ENCODE assay signal across 8 cellular contexts in the genomic region with DNA sequence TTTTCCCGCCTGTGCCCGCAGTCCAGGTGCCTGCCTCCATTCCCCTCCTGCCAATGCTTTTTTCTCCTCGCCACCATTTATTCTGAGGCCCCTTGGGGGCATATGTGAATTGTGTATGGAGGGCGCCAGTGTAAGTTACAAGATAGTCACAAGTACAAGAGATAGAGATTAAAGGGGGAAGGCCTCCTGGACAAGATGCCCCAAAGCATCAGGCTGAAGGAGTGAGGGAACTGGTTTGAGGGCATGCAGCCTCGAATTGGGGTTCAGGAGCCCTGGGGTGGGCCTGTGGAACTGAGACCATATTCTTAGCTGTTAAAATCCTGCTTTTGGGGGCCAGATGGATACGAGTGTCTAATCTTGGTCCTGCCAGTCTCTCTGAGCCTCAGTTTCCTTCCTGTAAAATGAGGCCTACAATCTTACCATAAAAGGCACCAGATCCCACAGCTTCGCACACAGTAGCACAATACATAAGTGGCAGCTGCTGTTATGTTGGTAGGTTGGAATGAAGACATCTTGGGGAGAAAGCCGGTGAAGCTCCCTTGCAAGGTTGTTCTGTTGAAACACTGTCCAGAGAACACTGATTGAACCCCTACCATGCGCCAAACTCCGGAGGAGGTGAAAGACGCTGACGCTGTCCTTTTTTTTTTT. TPM values are rescaled to one million over a fixed set of nuclear protein-coding genes. Genes with fewer than 3 reads are reported as not detected.
A peak's percentile ranks its signal among the peaks of the same experiment; 100 is the strongest.
DNase-seq lines count a peak whose midpoint lies in the region; ATAC-seq and TF ChIP-seq lines count a peak whose summit lies in the region.

No MANE protein-coding gene starts in this region.

- peak overlapping the region; percentile 65 for H3K27ac Mint-ChIP-seq in activated CD4-positive, alpha-beta memory T cell treated with anti-CD3 and anti-CD28 coated beads for 36 hours

- H3K27me3 Mint-ChIP-seq in activated CD4-positive, alpha-beta memory T cell treated with anti-CD3 and anti-CD28 coated beads for 36 hours = no peaks in the 10 kb centered on the region

- H3K27ac ChIP-seq in mesenchymal stem cell (ENCODE audit: low read length, poor library complexity, severe bottlenecking) (no peak overlapping the region), upper lobe of left lung (peak overlapping the region in 3 of 4 donors; percentile 87 to 92 (median 89))

- CTCF ChIA-PET in activated CD4-positive, alpha-beta memory T cell treated with anti-CD3 and anti-CD28 coated beads for 36 hours (lab: Charles Lee) = interaction anchor here (0.6 to 9.0 kb wide), 23 partner anchors 9 to 1357 kb away, joined by 3 to 109 read pairs (median 4); a partner anchor contains a TSS

- no peak overlapping the region for H3K14ac ChIP-seq in mesenchymal stem cell (ENCODE audit: low read length in 2 of 2)

- H3K27me3 ChIP-seq in mesenchymal stem cell (ENCODE audit: control insufficient read depth in 1 of 2, insufficient read depth in 1 of 2, low read length in 2 of 2) (peaks cover 0 to 10% of the 10 kb centered on the region in 2 experiments), upper lobe of left lung (no peaks in the 10 kb centered on the region)

- peak in 1 of 6 experiments; percentile 13 for TF ChIP-seq CTCF in upper lobe of left lung (IDR thresholded peaks at IDR 0.05)

- H3K79me1 ChIP-seq in mesenchymal stem cell (replicated peaks; ENCODE audit: low read length, poor library complexity, severe bottlenecking) = peaks cover 8% of the 10 kb centered on the region

- peak overlapping the region; percentile 23 for H2AFZ ChIP-seq in mesenchymal stem cell (ENCODE audit: low read depth, low read length)

- H2BK5ac ChIP-seq in mesenchymal stem cell (ENCODE audit: low read depth, low read length, poor library complexity, severe bottlenecking) = no peak overlapping the region

- H4K8ac ChIP-seq in mesenchymal stem cell (ENCODE audit: low read length) = no peak overlapping the region

- no peak overlapping the region for H3K4ac ChIP-seq in mesenchymal stem cell (ENCODE audit: low read depth in 1 of 2, low read length in 2 of 2)

- H3K18ac ChIP-seq in mesenchymal stem cell (ENCODE audit: low read depth in 1 of 2, low read length in 2 of 2) = peak overlapping the region in 1 of 2 experiments; percentile 15

- H3K4me3 Mint-ChIP-seq in activated CD4-positive, alpha-beta memory T cell treated with anti-CD3 and anti-CD28 coated beads for 36 hours = peak overlapping the region; percentile 44

- DNase-seq in cardiac septum (ENCODE audit: low spot score) (peak; percentile 66), Right ventricle myocardium inferior (ENCODE audit: missing footprints) (no peak), mesenchymal stem cell (no peak), upper lobe of left lung (no peak), NCI-H526 treated with DMSO at 0.1 percent for 48 hours (lab: John Stamatoyannopoulos, UW) (no peak)
- DNase-seq in activated CD4-positive, alpha-beta memory T cell treated with anti-CD3 and anti-CD28 coated beads for 36 hours = no peak
- no peak for DNase-seq in activated CD4-positive, CD25-positive, alpha-beta regulatory T cell (lab: John Stamatoyannopoulos, UW)
- no peak for DNase-seq in activated CD4-positive, CD25-positive, alpha-beta regulatory T cell treated with anti-CD3 and anti-CD28 coated beads, Interleukin-2, amount 50 U/mL, for 72 hours

- H3K4me2 ChIP-seq in mesenchymal stem cell (ENCODE audit: low read length, poor library complexity, severe bottlenecking) = no peak overlapping the region

- peaks cover 20% of the 10 kb centered on the region for H3K36me3 Mint-ChIP-seq in activated CD4-positive, alpha-beta memory T cell treated with anti-CD3 and anti-CD28 coated beads for 36 hours

- H2AK5ac ChIP-seq in mesenchymal stem cell (ENCODE audit: low read length, severe bottlenecking) = no peak overlapping the region

- H3K36me3 ChIP-seq in mesenchymal stem cell (ENCODE audit: control insufficient read depth in 1 of 2, insufficient read depth in 2 of 2, low read depth in 1 of 2, low read length in 2 of 2) = peaks cover 22 to 24% of the 10 kb centered on the region in 2 experiments
- H3K36me3 ChIP-seq in upper lobe of left lung = peaks cover 0 to 12% (median 11%) of the 10 kb centered on the region in 4 donors

- peak overlapping the region; percentile 51 for H3K9ac ChIP-seq in mesenchymal stem cell (ENCODE audit: low read length)

- H4K91ac ChIP-seq in mesenchymal stem cell (ENCODE audit: low read length) = no peak overlapping the region

- 66% methylated on average over 9 of the region's 12 CpGs for WGBS in mesenchymal stem cell
- 51% methylated on average over 12 of the region's 12 CpGs for WGBS in upper lobe of left lung, 2 donors

- ATAC-seq in Right ventricle myocardium inferior (no peak), upper lobe of left lung (ENCODE audit: low FRiP score in 2 of 2) (no peak)

- H3K4me1 Mint-ChIP-seq in activated CD4-positive, alpha-beta memory T cell treated with anti-CD3 and anti-CD28 coated beads for 36 hours (ENCODE audit: low read depth) = peaks cover 18% of the 10 kb centered on the region

- peak overlapping the region in 1 of 2 experiments; percentile 57 for H2BK12ac ChIP-seq in mesenchymal stem cell (ENCODE audit: low read length in 2 of 2)

- POLR2A ChIA-PET in activated CD4-positive, alpha-beta memory T cell treated with anti-CD3 and anti-CD28 coated beads for 36 hours (lab: Charles Lee) = interaction anchor here (0.6 to 1.4 kb wide), 3 partner anchors 48 to 1086 kb away, joined by 4 to 5 read pairs (median 5); a partner anchor contains a TSS

- H3K4me1 ChIP-seq in mesenchymal stem cell (ENCODE audit: control insufficient read depth, insufficient read depth, low read depth, low read length) (peaks cover 14% of the 10 kb centered on the region), upper lobe of left lung (peaks cover 16 to 20% (median 20%) of the 10 kb centered on the region in 4 donors)

- H2BK15ac ChIP-seq in mesenchymal stem cell (ENCODE audit: low read depth, poor library complexity, severe bottlenecking) = no peak overlapping the region

- no peaks in the 10 kb centered on the region for H3K9me3 Mint-ChIP-seq in activated CD4-positive, alpha-beta memory T cell treated with anti-CD3 and anti-CD28 coated beads for 36 hours

- intact Hi-C loops in cardiac septum (cut with DNase I) = loop anchor here (5.0 to 10.0 kb wide), 2 partner anchors 412 to 969 kb away; a partner anchor contains a TSS
- intact Hi-C loops in Right ventricle myocardium inferior (cut with DNase I) = loop anchor here (5.0 to 10.0 kb wide), 5 partner anchors 202 to 1082 kb away; a partner anchor contains a TSS
- intact Hi-C loops in activated CD4-positive, alpha-beta memory T cell treated with anti-CD3 and anti-CD28 coated beads for 36 hours (cut with micrococcal nuclease) = loop anchor here (1.0 to 10.0 kb wide), 4 partner anchors 48 to 1062 kb away; no protein-coding TSS in a partner anchor

- H3K4me3 ChIP-seq in mesenchymal stem cell (ENCODE audit: insufficient read depth in 1 of 2, low read depth in 1 of 2, low read length in 2 of 2) (no peak overlapping the region), upper lobe of left lung (peak overlapping the region in 3 of 4 donors; percentile 67 to 89 (median 80))

- no peak for TF ChIP-seq POLR2A in upper lobe of left lung (IDR thresholded peaks at IDR 0.05)

- no peak overlapping the region for H2BK120ac ChIP-seq in mesenchymal stem cell (ENCODE audit: low read depth, low read length)

- H3K23ac ChIP-seq in mesenchymal stem cell (ENCODE audit: low read length in 2 of 2) = no peak overlapping the region

- H3K9me3 ChIP-seq in mesenchymal stem cell (ENCODE audit: control insufficient read depth, low read length) (no peaks in the 10 kb centered on the region), upper lobe of left lung (no peaks in the 10 kb centered on the region)

- TF ChIP-seq EP300 in upper lobe of left lung (IDR thresholded peaks at IDR 0.05) = no peak

RNA-seq across cellular contexts. Expression of a gene that starts 0.5 kb away (rescaled TPM):
- total RNA-seq in cardiac septum (29.2 TPM), Right ventricle myocardium inferior (32.3 TPM), upper lobe of left lung (10 to 100 TPM; 28.0 to 56.6 (median 35.6) TPM)
- 10 to 100 TPM; 40.0 to 41.3 TPM for total RNA-seq in activated CD4-positive, alpha-beta memory T cell treated with anti-CD3 and anti-CD28 coated beads for 36 hours
- 11.1 TPM for polyA plus RNA-seq in mesenchymal stem cell (2013, experiment 1 of 2)
- 8.8 TPM for polyA plus RNA-seq in mesenchymal stem cell (2013, experiment 2 of 2)

RNA-seq across cellular contexts. Expression of a gene that starts 25.7 kb away (rescaled TPM):
- total RNA-seq in cardiac septum (388 TPM), Right ventricle myocardium inferior (470 TPM), upper lobe of left lung (100 to 1,000 TPM in 3 of 6 donors, 10 to 100 TPM in 3; 54.5 to 137 (median 98.8) TPM)
- total RNA-seq in activated CD4-positive, alpha-beta memory T cell treated with anti-CD3 and anti-CD28 coated beads for 36 hours = 100 to 1,000 TPM; 217 to 221 TPM
- 152 TPM for polyA plus RNA-seq in mesenchymal stem cell (2013, experiment 1 of 2)
- polyA plus RNA-seq in mesenchymal stem cell (2013, experiment 2 of 2) = 153 TPM

Comparison
In these comparisons a context has a peak if more than half of its experiments do, and no peak if none do; other contexts are left out.
1. H3K4me3 ChIP-seq: peak in upper lobe of left lung (3 of 4); none in mesenchymal stem cell (0 of 2).